In genomic region chr5:141634162-141634561, GRCh38 we compare ENCODE assay signal across 10 cellular contexts. TPM values are rescaled to one million over a fixed set of nuclear protein-coding genes. Genes with fewer than 3 reads are reported as not detected.
A peak's percentile ranks its signal among the peaks of the same experiment; 100 is the strongest.
DNase-seq lines count a peak whose midpoint lies in the region; ATAC-seq and TF ChIP-seq lines count a peak whose summit lies in the region.
"Had no signal": no experiment of that assay in that cellular context is flagged by ENCODE, and none has a peak within 500 bp of the region (broad histone marks: within the 10 kb centered on the region; RNA-seq: fewer than 3 reads in every experiment).

No MANE protein-coding gene starts in this region.

- H3K4me1 Mint-ChIP-seq in CD14-positive monocyte = peaks cover 38% of the 10 kb centered on the region
- peaks cover 34% of the 10 kb centered on the region for H3K4me1 Mint-ChIP-seq in T-helper 1 cell treated with Interleukin-12 subunit alpha and Interleukin-12 subunit beta and Interleukin-4 antibody, amounts not matched to agents 30 μg/mL and 1 μg/mL, for 36 hours (ENCODE audit: low read depth)
- H3K4me1 Mint-ChIP-seq in neural progenitor cell = peaks cover 20% of the 10 kb centered on the region

- H3K4me1 ChIP-seq in neural progenitor cell = peaks cover 5% of the 10 kb centered on the region

- H3K9ac ChIP-seq in neural progenitor cell = no peak overlapping the region

- H3K36me3 Mint-ChIP-seq in CD14-positive monocyte (peaks cover 24 to 42% of the 10 kb centered on the region in 2 donors), neural progenitor cell (peaks cover 10% of the 10 kb centered on the region)
- peaks cover 10% of the 10 kb centered on the region for H3K36me3 Mint-ChIP-seq in T-helper 1 cell treated with Interleukin-12 subunit alpha and Interleukin-12 subunit beta and Interleukin-4 antibody, amounts not matched to agents 30 μg/mL and 1 μg/mL, for 36 hours (ENCODE audit: low read depth)

- ATAC-seq in GM19328 (IDR thresholded peaks at IDR 0.05; ENCODE audit: unreplicated experiment) (peak; percentile 59), HG03064 (IDR thresholded peaks at IDR 0.05; ENCODE audit: low read depth, unreplicated experiment) (peak; percentile 59)
- ATAC-seq: esophagus mucosa had no signal

- DNase-seq in CD14-positive monocyte (ENCODE audit: low spot score) (no peak), neural progenitor cell (ENCODE audit: low spot score) (no peak), NCI-H82 treated with DMSO at 0.1 percent for 48 hours (lab: John Stamatoyannopoulos, UW; ENCODE audit: unreplicated experiment) (no peak), NCI-H748 (lab: John Stamatoyannopoulos, UW; ENCODE audit: unreplicated experiment) (no peak)
- no peak for DNase-seq in NK-92 treated with Interleukin-12 subunit alpha and Interleukin-12 subunit beta, amount 100 ng/mL, for 24 hours (lab: John Stamatoyannopoulos, UW)
- DNase-seq: KG1 had no signal

- H3K9me3 ChIP-seq in neural progenitor cell (ENCODE audit: low read depth) = no peaks in the 10 kb centered on the region

- peaks cover 0 to 4% (median 0%) of the 10 kb centered on the region in 3 donors for H3K27me3 Mint-ChIP-seq in CD14-positive monocyte (ENCODE audit: low read depth in 3 of 3)
- H3K27me3 Mint-ChIP-seq in T-helper 1 cell treated with Interleukin-12 subunit alpha and Interleukin-12 subunit beta and Interleukin-4 antibody, amounts not matched to agents 30 μg/mL and 1 μg/mL, for 36 hours (ENCODE audit: low read depth) = no peaks in the 10 kb centered on the region
- no peaks in the 10 kb centered on the region for H3K27me3 Mint-ChIP-seq in neural progenitor cell (ENCODE audit: insufficient read depth, low read depth)

- H4K20me1 ChIP-seq in neural progenitor cell (ENCODE audit: low read depth) = peaks cover 57% of the 10 kb centered on the region

- intact Hi-C loops in CD14-positive monocyte (cut with micrococcal nuclease) = loop anchor here in 1 of 2 donors (2.0 kb wide), 1 partner anchor 17 kb away; the partner anchor contains the start of gene FCHSD1

- peak overlapping the region; percentile 69 to 80 (median 76) for H3K27ac Mint-ChIP-seq in CD14-positive monocyte
- peak overlapping the region; percentile 7 for H3K27ac Mint-ChIP-seq in T-helper 1 cell treated with Interleukin-12 subunit alpha and Interleukin-12 subunit beta and Interleukin-4 antibody, amounts not matched to agents 30 μg/mL and 1 μg/mL, for 36 hours
- no peak overlapping the region for H3K27ac Mint-ChIP-seq in neural progenitor cell

- H3K27ac ChIP-seq in neural progenitor cell = no peak overlapping the region

- H3F3A ChIP-seq in neural progenitor cell (ENCODE audit: low read depth) = peaks cover 9% of the 10 kb centered on the region

- peaks cover 54% of the 10 kb centered on the region for H3K79me2 ChIP-seq in neural progenitor cell (ENCODE audit: low read depth)

- H3K9me3 Mint-ChIP-seq in CD14-positive monocyte = peaks cover 0 to 2% (median 0%) of the 10 kb centered on the region in 7 donors
- H3K9me3 Mint-ChIP-seq in T-helper 1 cell treated with Interleukin-12 subunit alpha and Interleukin-12 subunit beta and Interleukin-4 antibody, amounts not matched to agents 30 μg/mL and 1 μg/mL, for 36 hours = no peaks in the 10 kb centered on the region
- no peaks in the 10 kb centered on the region for H3K9me3 Mint-ChIP-seq in neural progenitor cell

- H3K4me3 ChIP-seq in neural progenitor cell = no peak overlapping the region

- H2AFZ ChIP-seq in neural progenitor cell (replicated peaks) = no peak overlapping the region

- no peaks in the 10 kb centered on the region for H3K36me3 ChIP-seq in neural progenitor cell

- H3K4me3 Mint-ChIP-seq in CD14-positive monocyte = peak overlapping the region in 1 of 2 donors; percentile 7
- peak overlapping the region; percentile 11 for H3K4me3 Mint-ChIP-seq in T-helper 1 cell treated with Interleukin-12 subunit alpha and Interleukin-12 subunit beta and Interleukin-4 antibody, amounts not matched to agents 30 μg/mL and 1 μg/mL, for 36 hours
- H3K4me3 Mint-ChIP-seq in neural progenitor cell = no peak overlapping the region

- peaks cover 16% of the 10 kb centered on the region for H3K27me3 ChIP-seq in neural progenitor cell

- TF ChIP-seq CTCF in CD14-positive monocyte (IDR thresholded peaks at IDR 0.05) = no peak
- no peak for TF ChIP-seq CTCF in neural progenitor cell (IDR thresholded peaks at IDR 0.05)

- H3K4me2 ChIP-seq in neural progenitor cell = no peak overlapping the region

RNA-seq across cellular contexts. Expression of gene HDAC3, which starts 2.5 kb away (rescaled TPM):
- 10 to 100 TPM; 80.5 to 82.3 TPM for polyA plus RNA-seq in CD14-positive monocyte
- 57.3 and 83.2 TPM in 2 replicates for total RNA-seq in neural progenitor cell (ENCODE audit: low replicate concordance)

RNA-seq across cellular contexts. Expression of gene RELL2, which starts 2.6 kb away (rescaled TPM):
- polyA plus RNA-seq in CD14-positive monocyte = 1 to 10 TPM; 1.0 to 1.3 TPM
- 0.30 and 3.9 TPM in 2 replicates for total RNA-seq in neural progenitor cell (ENCODE audit: low replicate concordance)

RNA-seq across cellular contexts. Expression of gene DIAPH1, which starts 15.4 kb away (rescaled TPM):
- 10 to 100 TPM; 60.2 to 98.6 TPM for polyA plus RNA-seq in CD14-positive monocyte
- 20.4 and 30.8 TPM in 2 replicates for total RNA-seq in neural progenitor cell (ENCODE audit: low replicate concordance)

RNA-seq across cellular contexts. Expression of gene FCHSD1, which starts 17.1 kb away (rescaled TPM):
- 1 to 10 TPM; 3.0 to 3.4 TPM for polyA plus RNA-seq in CD14-positive monocyte
- 8.7 and 17.6 TPM in 2 replicates for total RNA-seq in neural progenitor cell (ENCODE audit: low replicate concordance)

RNA-seq across cellular contexts. Expression of gene ARAP3, which starts 47.9 kb away (rescaled TPM):
- polyA plus RNA-seq in CD14-positive monocyte = 1 to 10 TPM; 1.2 to 2.2 TPM
- 7.6 and 17.0 TPM in 2 replicates for total RNA-seq in neural progenitor cell (ENCODE audit: low replicate concordance)
